30 cellular contexts compared by ENCODE assay signal in the genomic region with DNA sequence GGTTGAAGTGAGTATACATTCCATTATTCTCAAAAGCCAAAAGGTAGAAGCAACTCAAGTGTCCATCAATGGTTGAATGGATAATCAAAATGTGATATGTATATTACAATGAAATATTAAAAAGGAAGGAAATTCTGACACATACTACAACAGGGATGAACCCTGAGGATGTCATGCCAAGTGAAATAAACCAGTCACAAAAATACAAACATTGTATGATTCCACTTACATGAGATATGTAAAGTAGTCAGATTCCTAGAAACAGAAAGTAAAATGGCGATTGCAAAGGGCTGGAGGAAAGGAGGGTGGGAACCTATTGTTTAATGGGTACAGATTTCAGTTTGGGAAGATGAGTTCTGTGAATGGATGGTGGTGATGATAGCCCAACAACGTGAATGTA. TPM values are rescaled to one million over a fixed set of nuclear protein-coding genes. Genes with fewer than 3 reads are reported as not detected.
"Had no signal": no experiment of that assay in that cellular context is flagged by ENCODE, and none has a peak within 500 bp of the region (broad histone marks: within the 10 kb centered on the region; RNA-seq: fewer than 3 reads in every experiment).

No MANE protein-coding gene starts in this region.

- H3K4me3 Mint-ChIP-seq: naive thymus-derived CD8-positive, alpha-beta T cell; natural killer cell treated with Interleukin-12 subunit alpha and Interleukin-12 subunit beta and Interleukin-15 and Interleukin-18, amount 100 ng/mL, for 72 hours; nephron progenitor cell; neural crest cell; stimulated activated memory B cell treated with anti-CD40 and anti-IgM and Interleukin-4, amounts not matched to agents 10 μg/mL and 1 μg/mL and 100 μg/mL, for 72 hours; stimulated activated naive CD8-positive, alpha-beta T cell treated with anti-CD3 and anti-CD28 coated beads, Interleukin-15, amount 100 ng/mL, for 72 hours; type B pancreatic cell had no signal

- H3K4me3 ChIP-seq: pancreas, psoas muscle, right lobe of liver, skin epidermis, smooth muscle cell, spleen, suprapubic skin, testis, tibial artery, transverse colon, upper lobe of right lung, uterus had no signal

- H3K9me3 ChIP-seq: neutrophil, pancreas, psoas muscle, right lobe of liver, spleen, suprapubic skin, testis, tibial artery, transverse colon, upper lobe of right lung, uterus had no signal

- H3K36me3 ChIP-seq: neutrophil, right lobe of liver, spleen, suprapubic skin, tibial artery, upper lobe of right lung, uterus had no signal

- H3K4me1 Mint-ChIP-seq: stimulated activated memory B cell treated with anti-CD40 and anti-IgM and Interleukin-4, amounts not matched to agents 10 μg/mL and 1 μg/mL and 100 μg/mL, for 72 hours; stimulated activated naive CD8-positive, alpha-beta T cell treated with anti-CD3 and anti-CD28 coated beads, Interleukin-15, amount 100 ng/mL, for 72 hours had no signal

- H3K27me3 ChIP-seq: pancreas, right lobe of liver, suprapubic skin, testis, tibial artery, transverse colon, uterus had no signal

- H3K36me3 Mint-ChIP-seq: naive thymus-derived CD8-positive, alpha-beta T cell; natural killer cell treated with Interleukin-12 subunit alpha and Interleukin-12 subunit beta and Interleukin-15 and Interleukin-18, amount 100 ng/mL, for 72 hours; stimulated activated memory B cell treated with anti-CD40 and anti-IgM and Interleukin-4, amounts not matched to agents 10 μg/mL and 1 μg/mL and 100 μg/mL, for 72 hours had no signal

- DNase-seq: naive thymus-derived CD8-positive, alpha-beta T cell; nephron progenitor cell; nucleus accumbens; pancreas; psoas muscle; right cardiac atrium; right lobe of liver; spleen; stimulated activated CD4-positive, alpha-beta T cell treated with anti-CD3 and anti-CD28 coated beads, Interleukin-12 subunit alpha, Interleukin-12 subunit beta, amount 100 ng/mL, for 4 hours; stimulated activated CD4-positive, alpha-beta T cell treated with anti-CD3 and anti-CD28 coated beads, Interleukin-1b, Interleukin-23, amount 100 ng/mL, for 48 hours; stimulated activated CD4-positive, alpha-beta T cell treated with anti-CD3 and anti-CD28 coated beads, Interleukin-4, amount 100 ng/mL, for 1 hour; stimulated activated CD4-positive, alpha-beta T cell treated with anti-CD3 and anti-CD28 coated beads, Interleukin-4, amount 100 ng/mL, for 4 hours; stimulated activated CD8-positive, alpha-beta memory T cell treated with anti-CD3 and anti-CD28 coated beads, Interleukin-4, amount 100 ng/mL, for 48 hours; stimulated activated naive CD4-positive, alpha-beta T cell; stimulated activated naive CD8-positive, alpha-beta T cell treated with anti-CD3 and anti-CD28 coated beads, Interleukin-15, amount 100 ng/mL, for 72 hours; stimulated activated naive CD8-positive, alpha-beta T cell treated with anti-CD3 and anti-CD28 coated beads, Interleukin-15, Interleukin-2, amounts not matched to agents 100 U/mL and 50 U/mL, for 24 hours; substantia nigra; testis; tibial artery; transverse colon; upper lobe of right lung; uterus had no signal

- ATAC-seq: naive thymus-derived CD8-positive, alpha-beta T cell; natural killer cell treated with Interleukin-12 subunit alpha and Interleukin-12 subunit beta and Interleukin-15 and Interleukin-18, amount 100 ng/mL, for 72 hours; pancreas; psoas muscle; right cardiac atrium; right lobe of liver; stimulated activated memory B cell treated with anti-CD40 and anti-IgM and Interleukin-4, amounts not matched to agents 10 μg/mL and 1 μg/mL and 100 μg/mL, for 72 hours; stimulated activated naive CD8-positive, alpha-beta T cell treated with anti-CD3 and anti-CD28 coated beads, Interleukin-15, amount 100 ng/mL, for 72 hours; stimulated activated naive CD8-positive, alpha-beta T cell treated with anti-CD3 and anti-CD28 coated beads, Interleukin-15, Interleukin-2, amounts not matched to agents 100 U/mL and 50 U/mL, for 24 hours had no signal

- H3K27ac Mint-ChIP-seq: natural killer cell treated with Interleukin-12 subunit alpha and Interleukin-12 subunit beta and Interleukin-15 and Interleukin-18, amount 100 ng/mL, for 72 hours; nephron progenitor cell; stimulated activated memory B cell treated with anti-CD40 and anti-IgM and Interleukin-4, amounts not matched to agents 10 μg/mL and 1 μg/mL and 100 μg/mL, for 72 hours; stimulated activated naive CD8-positive, alpha-beta T cell treated with anti-CD3 and anti-CD28 coated beads, Interleukin-15, amount 100 ng/mL, for 72 hours; type B pancreatic cell had no signal

- H3K27me3 Mint-ChIP-seq: type B pancreatic cell had no signal

- H3K9me3 Mint-ChIP-seq: naive thymus-derived CD8-positive, alpha-beta T cell; natural killer cell treated with Interleukin-12 subunit alpha and Interleukin-12 subunit beta and Interleukin-15 and Interleukin-18, amount 100 ng/mL, for 72 hours; nephron progenitor cell; stimulated activated memory B cell treated with anti-CD40 and anti-IgM and Interleukin-4, amounts not matched to agents 10 μg/mL and 1 μg/mL and 100 μg/mL, for 72 hours; stimulated activated naive CD8-positive, alpha-beta T cell treated with anti-CD3 and anti-CD28 coated beads, Interleukin-15, amount 100 ng/mL, for 72 hours; type B pancreatic cell had no signal

- H3K27ac ChIP-seq: neutrophil, pancreas, psoas muscle, right lobe of liver, skin epidermis, spleen, suprapubic skin, testis, tibial artery, transverse colon, upper lobe of right lung, uterus had no signal

- H3K4me2 ChIP-seq: smooth muscle cell had no signal

- H3K4me1 ChIP-seq: psoas muscle, testis, uterus had no signal

RNA-seq across cellular contexts. Expression of gene SLC44A3, which starts 5.8 kb away (rescaled TPM):
- total RNA-seq: naive thymus-derived CD8-positive, alpha-beta T cell; natural killer cell treated with Interleukin-12 subunit alpha and Interleukin-12 subunit beta and Interleukin-15 and Interleukin-18, amount 100 ng/mL, for 72 hours had no signal
- polyA plus RNA-seq: naive thymus-derived CD8-positive, alpha-beta T cell had no signal
